11 cellular contexts compared by ENCODE assay signal in genomic region chr1:10509823-10510509, GRCh38. TPM values are rescaled to one million over a fixed set of nuclear protein-coding genes. Genes with fewer than 3 reads are reported as not detected.
DNase-seq lines count a peak whose midpoint lies in the region; TF ChIP-seq lines count a peak whose summit lies in the region.
"Had no signal": no experiment of that assay in that cellular context is flagged by ENCODE, and none has a peak within 500 bp of the region (broad histone marks: within the 10 kb centered on the region; RNA-seq: fewer than 3 reads in every experiment).

No MANE protein-coding gene starts in this region.

- H3K4me3 Mint-ChIP-seq in MCF 10A (ENCODE audit: unreplicated experiment) = peak overlapping the region; percentile 61
- H3K4me3 Mint-ChIP-seq: dendritic cell treated with granulocyte-macrophage colony-stimulating factor and Interleukin-4, amounts not matched to agents 40 ng/mL and 50 ng/mL, for 4 days had no signal

- H3K9me3 Mint-ChIP-seq in MCF 10A (ENCODE audit: unreplicated experiment) = no peaks in the 10 kb centered on the region
- H3K9me3 Mint-ChIP-seq: dendritic cell treated with granulocyte-macrophage colony-stimulating factor and Interleukin-4, amounts not matched to agents 40 ng/mL and 50 ng/mL, for 4 days; neural progenitor cell had no signal

- no peak overlapping the region for H2AFZ ChIP-seq in osteoblast (ENCODE audit: low read length)
- H2AFZ ChIP-seq: neural progenitor cell had no signal

- H3K27me3 ChIP-seq in osteoblast (ENCODE audit: insufficient read depth, low read length) (no peaks in the 10 kb centered on the region), right atrium auricular region (no peaks in the 10 kb centered on the region)
- H3K27me3 ChIP-seq: neural progenitor cell had no signal

- H3K4me2 ChIP-seq in osteoblast (ENCODE audit: insufficient read depth, low read length) = peak overlapping the region; percentile 85
- H3K4me2 ChIP-seq: neural progenitor cell had no signal

- CTCF ChIA-PET in MCF 10A (lab: Yijun Ruan, JAX) = interaction anchor here (0.7 to 6.0 kb wide), 6 partner anchors 15 to 400 kb away, joined by 3 to 63 read pairs (median 5); no protein-coding TSS in a partner anchor

- intact Hi-C loops in MCF 10A (cut with micrococcal nuclease) = loop anchor here (1.0 to 5.0 kb wide), 3 partner anchors 18 to 182 kb away; no protein-coding TSS in a partner anchor

- peaks cover 26% of the 10 kb centered on the region for H4K20me1 ChIP-seq in osteoblast (ENCODE audit: insufficient read depth, low read length)

- H3K9me3 ChIP-seq in osteoblast (ENCODE audit: low read depth, low read length) = no peaks in the 10 kb centered on the region
- no peaks in the 10 kb centered on the region for H3K9me3 ChIP-seq in right atrium auricular region

- H3K36me3 Mint-ChIP-seq in MCF 10A (ENCODE audit: insufficient read depth, unreplicated experiment) = no peaks in the 10 kb centered on the region

- H3K79me2 ChIP-seq in osteoblast (ENCODE audit: insufficient read depth, low read length) = peaks cover 58% of the 10 kb centered on the region

- BruUV-seq in MCF 10A (replicated peaks; lab: Mats Ljungman, UMichigan) = no TSS peak

- DNase-seq in COR-L47 (lab: John Stamatoyannopoulos, UW) = peak; percentile 67
- DNase-seq in NCI-H748 (lab: John Stamatoyannopoulos, UW; ENCODE audit: unreplicated experiment) = peak; percentile 68
- no peak for DNase-seq in MCF 10A (ENCODE audit: unreplicated experiment)
- peak; percentile 54 for DNase-seq in osteoblast (ENCODE audit: insufficient read length, low spot score, missing footprints)
- no peak for DNase-seq in NCI-H1930 (lab: John Stamatoyannopoulos, UW)
- DNase-seq in occipital lobe (lab: John Stamatoyannopoulos, UW) = no peak
- DNase-seq in right atrium auricular region (ENCODE audit: low spot score) = no peak
- no peak for DNase-seq in stimulated activated naive CD4-positive, alpha-beta T cell treated with Interleukin-2 at 50 U/mL for 16 hours (lab: John Stamatoyannopoulos, UW)

- peak overlapping the region; percentile 89 for H3K27ac Mint-ChIP-seq in MCF 10A (ENCODE audit: low read depth, unreplicated experiment)
- H3K27ac Mint-ChIP-seq: dendritic cell treated with granulocyte-macrophage colony-stimulating factor and Interleukin-4, amounts not matched to agents 40 ng/mL and 50 ng/mL, for 4 days; neural progenitor cell had no signal

- H3K4me1 Mint-ChIP-seq in MCF 10A (ENCODE audit: insufficient read depth, unreplicated experiment) = peaks cover 24% of the 10 kb centered on the region

- no peak for TF ChIP-seq CTCF in MCF 10A (IDR thresholded peaks at IDR 0.05; ENCODE audit: unreplicated experiment)
- no peak for TF ChIP-seq CTCF in osteoblast (IDR thresholded peaks at IDR 0.05; ENCODE audit: extremely low read depth, low read depth, low read length)
- TF ChIP-seq CTCF in right atrium auricular region (IDR thresholded peaks at IDR 0.05) = no peak

- no peaks in the 10 kb centered on the region for H3K36me3 ChIP-seq in osteoblast (ENCODE audit: insufficient read depth, low read length)
- H3K36me3 ChIP-seq in right atrium auricular region = no peaks in the 10 kb centered on the region
- H3K36me3 ChIP-seq: neural progenitor cell had no signal

- H3K4me3 ChIP-seq in osteoblast (ENCODE audit: insufficient read depth, low read length) (peak overlapping the region; percentile 55), right atrium auricular region (no peak overlapping the region)
- H3K4me3 ChIP-seq: neural progenitor cell had no signal

- H3K27ac ChIP-seq in osteoblast (ENCODE audit: low read depth, low read length) (peak overlapping the region; percentile 96), right atrium auricular region (no peak overlapping the region)
- H3K27ac ChIP-seq: HL-60, neural progenitor cell had no signal

- POLR2A ChIA-PET in MCF 10A (lab: Yijun Ruan, JAX) = interaction anchor here (0.6 to 4.0 kb wide), 12 partner anchors 13 to 503 kb away, joined by 3 to 34 read pairs (median 6); partner anchors contain the start of gene TARDBP

- H3K27me3 Mint-ChIP-seq in MCF 10A (ENCODE audit: insufficient read depth, unreplicated experiment) = no peaks in the 10 kb centered on the region
- H3K27me3 Mint-ChIP-seq: dendritic cell treated with granulocyte-macrophage colony-stimulating factor and Interleukin-4, amounts not matched to agents 40 ng/mL and 50 ng/mL, for 4 days had no signal

- H3K4me1 ChIP-seq in osteoblast (ENCODE audit: insufficient read depth, low read length) (peaks cover 35% of the 10 kb centered on the region), right atrium auricular region (peaks cover 0 to 35% of the 10 kb centered on the region in 2 donors)

RNA-seq across cellular contexts. Expression of gene PEX14, which starts 35.2 kb away (rescaled TPM):
- total RNA-seq in MCF 10A (2022) (22.2 and 26.6 TPM in 2 replicates), osteoblast (15.2 and 15.3 TPM in 2 replicates), occipital lobe (9.2 TPM), right atrium auricular region (10 to 100 TPM; 13.7 to 14.5 TPM)

RNA-seq across cellular contexts. Expression of gene DFFA, which starts 37.6 kb away (rescaled TPM):
- total RNA-seq in MCF 10A (2022) (51.3 and 55.7 TPM in 2 replicates), osteoblast (27.9 and 32.7 TPM in 2 replicates), occipital lobe (29.6 TPM), right atrium auricular region (10 to 100 TPM; 17.6 to 19.0 TPM)

Comparison
In these comparisons a context has a peak if more than half of its experiments do, and no peak if none do; other contexts are left out.
1. DNase-seq: peak in COR-L47 (single experiment), NCI-H748 (single experiment) and osteoblast (single experiment); none in MCF 10A (single experiment), NCI-H1930 (0 of 2), occipital lobe (single experiment), right atrium auricular region (single experiment) and stimulated activated naive CD4-positive, alpha-beta T cell treated with Interleukin-2 at 50 U/mL for 16 hours (single experiment).